3 cellular contexts compared by ENCODE assay signal in genomic region chr19:56736571-56736970, GRCh38.
"Had no signal": no experiment of that assay in that cellular context is flagged by ENCODE, and none has a peak within 500 bp of the region (broad histone marks: within the 10 kb centered on the region; RNA-seq: fewer than 3 reads in every experiment).

No MANE protein-coding gene starts in this region.

- H3K4me3 ChIP-seq: GM12878 had no signal

- DNase-seq: GDM1, GF-D8 had no signal

- ATAC-seq: GM12878 had no signal
